Comparison of ENCODE assay signal across 9 cellular contexts in genomic region chr15:55403531-55403930, GRCh38. TPM values are rescaled to one million over a fixed set of nuclear protein-coding genes. Genes with fewer than 3 reads are reported as not detected.
DNase-seq lines count a peak whose midpoint lies in the region; ATAC-seq and TF ChIP-seq lines count a peak whose summit lies in the region.
"Had no signal": no experiment of that assay in that cellular context is flagged by ENCODE, and none has a peak within 500 bp of the region (broad histone marks: within the 10 kb centered on the region; RNA-seq: fewer than 3 reads in every experiment).

No MANE protein-coding gene starts in this region.

- ATAC-seq in lower lobe of right lung, result no peak
- no peak for ATAC-seq in GM19467 (IDR thresholded peaks at IDR 0.05; ENCODE audit: unreplicated experiment)

- H3K4me3 ChIP-seq in lower lobe of right lung, result no peak overlapping the region

- POLR2A ChIA-PET in activated CD4-positive, alpha-beta memory T cell treated with anti-CD3 and anti-CD28 coated beads, Interleukin-2, amount 10 ng/mL, durations not matched to agents 7 days and 5 days (lab: Charles Lee), result interaction anchor here (1.0 to 2.8 kb wide), 2 partner anchors 84 to 87 kb away, joined by 6 to 11 read pairs; partner anchors contain the start of genes PIGB and PIGBOS1

- DNase-seq in Caki2 (ENCODE audit: low read depth) (peak; percentile 72), HuH-7 (ENCODE audit: low spot score) (peak; percentile 33), lower lobe of right lung (no peak), NCI-H1694 (lab: John Stamatoyannopoulos, UW) (no peak), NCI-H524 (lab: John Stamatoyannopoulos, UW) (no peak), mesothelial cell of epicardium (ENCODE audit: low spot score in 2 of 2, unreplicated experiment in 2 of 2) (no peak)
- DNase-seq in activated CD4-positive, alpha-beta memory T cell treated with anti-CD3 and anti-CD28 coated beads, Interleukin-2, amount 10 ng/mL, durations not matched to agents 7 days and 5 days, result no peak
- DNase-seq: stimulated activated CD4-positive, alpha-beta T cell treated with anti-CD3 and anti-CD28 coated beads, Interleukin-12 subunit alpha, Interleukin-12 subunit beta, amount 100 ng/mL, for 4 hours had no signal

- no peak for TF ChIP-seq CTCF in lower lobe of right lung (IDR thresholded peaks at IDR 0.05)
- no peak for TF ChIP-seq CTCF in mesothelial cell of epicardium (IDR thresholded peaks at IDR 0.05; ENCODE audit: unreplicated experiment)

- in situ Hi-C loops in Caki2 (cut with HindIII; ENCODE audit: low pct_unique_long_range_greater_than_20kb, low sequenced_read_pairs), result no loop called here

- H3K36me3 ChIP-seq in lower lobe of right lung, result no peaks in the 10 kb centered on the region

- peaks cover 43% of the 10 kb centered on the region for H3K4me1 Mint-ChIP-seq in activated CD4-positive, alpha-beta memory T cell treated with anti-CD3 and anti-CD28 coated beads, Interleukin-2, amount 10 ng/mL, durations not matched to agents 7 days and 5 days
- peaks cover 8% of the 10 kb centered on the region for H3K4me1 Mint-ChIP-seq in mesothelial cell of epicardium

- peaks cover 60% of the 10 kb centered on the region for H3K4me1 ChIP-seq in lower lobe of right lung

- intact Hi-C loops in lower lobe of right lung (cut with DNase I), result no loop called here

- no peak overlapping the region for H3K4me3 Mint-ChIP-seq in activated CD4-positive, alpha-beta memory T cell treated with anti-CD3 and anti-CD28 coated beads, Interleukin-2, amount 10 ng/mL, durations not matched to agents 7 days and 5 days
- H3K4me3 Mint-ChIP-seq in mesothelial cell of epicardium, result no peak overlapping the region

- H3K27ac ChIP-seq in lower lobe of right lung, result peak overlapping the region; percentile 9

- H3K9me3 ChIP-seq in lower lobe of right lung, result no peaks in the 10 kb centered on the region

- H3K27me3 Mint-ChIP-seq in activated CD4-positive, alpha-beta memory T cell treated with anti-CD3 and anti-CD28 coated beads, Interleukin-2, amount 10 ng/mL, durations not matched to agents 7 days and 5 days, result no peaks in the 10 kb centered on the region
- no peaks in the 10 kb centered on the region for H3K27me3 Mint-ChIP-seq in mesothelial cell of epicardium (ENCODE audit: low read depth)

- H3K27ac Mint-ChIP-seq in activated CD4-positive, alpha-beta memory T cell treated with anti-CD3 and anti-CD28 coated beads, Interleukin-2, amount 10 ng/mL, durations not matched to agents 7 days and 5 days, result peak overlapping the region; percentile 45
- no peak overlapping the region for H3K27ac Mint-ChIP-seq in mesothelial cell of epicardium

- peaks cover 10% of the 10 kb centered on the region for H3K36me3 Mint-ChIP-seq in activated CD4-positive, alpha-beta memory T cell treated with anti-CD3 and anti-CD28 coated beads, Interleukin-2, amount 10 ng/mL, durations not matched to agents 7 days and 5 days (ENCODE audit: low read depth)
- peaks cover 4% of the 10 kb centered on the region for H3K36me3 Mint-ChIP-seq in mesothelial cell of epicardium

- H3K27me3 ChIP-seq in lower lobe of right lung (ENCODE audit: low read depth), result no peaks in the 10 kb centered on the region

- no peaks in the 10 kb centered on the region for H3K9me3 Mint-ChIP-seq in activated CD4-positive, alpha-beta memory T cell treated with anti-CD3 and anti-CD28 coated beads, Interleukin-2, amount 10 ng/mL, durations not matched to agents 7 days and 5 days
- H3K9me3 Mint-ChIP-seq in mesothelial cell of epicardium, result no peaks in the 10 kb centered on the region

- CTCF ChIA-PET in activated CD4-positive, alpha-beta memory T cell treated with anti-CD3 and anti-CD28 coated beads, Interleukin-2, amount 10 ng/mL, durations not matched to agents 7 days and 5 days (lab: Charles Lee), result no interaction called here

RNA-seq across cellular contexts. Expression of gene CCPG1, which starts 4.6 kb away (rescaled TPM):
- total RNA-seq in Caki2 (2014; rRNA removed; shearing (Covaris generic); ENCODE audit: low replicate concordance), result 76.3 and 98.8 TPM in 2 replicates
- 10 to 100 TPM; 33.3 to 33.4 TPM for total RNA-seq in activated CD4-positive, alpha-beta memory T cell treated with anti-CD3 and anti-CD28 coated beads, Interleukin-2, amount 10 ng/mL, durations not matched to agents 7 days and 5 days
- total RNA-seq in lower lobe of right lung (104 TPM), mesothelial cell of epicardium (18.4 to 21.3 TPM (median 19.2 TPM) in 3 replicates)

RNA-seq across cellular contexts. Expression of gene PIERCE2, which starts 4.8 kb away (rescaled TPM):
- total RNA-seq in Caki2 (2014; rRNA removed; shearing (Covaris generic); ENCODE audit: low replicate concordance), result 8.6 and 20.4 TPM in 2 replicates
- not detected for total RNA-seq in activated CD4-positive, alpha-beta memory T cell treated with anti-CD3 and anti-CD28 coated beads, Interleukin-2, amount 10 ng/mL, durations not matched to agents 7 days and 5 days
- total RNA-seq in lower lobe of right lung (2.7 TPM), mesothelial cell of epicardium (1.4 to 2.2 TPM (median 1.6 TPM) in 3 replicates)

Comparison
In these comparisons a context has a peak if more than half of its experiments do, and no peak if none do; other contexts are left out.
1. DNase-seq: peak in Caki2 (single experiment) and HuH-7 (single experiment); none in activated CD4-positive, alpha-beta memory T cell treated with anti-CD3 and anti-CD28 coated beads, Interleukin-2, amount 10 ng/mL, durations not matched to agents 7 days and 5 days (single experiment), lower lobe of right lung (single experiment), NCI-H1694 (single experiment), NCI-H524 (0 of 2) and mesothelial cell of epicardium (0 of 2).